9 cellular contexts compared by ENCODE assay signal in genomic region chrX:47628980-47629379, GRCh38. TPM values are rescaled to one million over a fixed set of nuclear protein-coding genes. Genes with fewer than 3 reads are reported as not detected.
DNase-seq lines count a peak whose midpoint lies in the region; ATAC-seq and TF ChIP-seq lines count a peak whose summit lies in the region.
"Had no signal": no experiment of that assay in that cellular context is flagged by ENCODE, and none has a peak within 500 bp of the region (broad histone marks: within the 10 kb centered on the region; RNA-seq: fewer than 3 reads in every experiment).

No MANE protein-coding gene starts in this region.

- H3K36me3 ChIP-seq in Caco-2 (ENCODE audit: control insufficient read depth, insufficient read depth, low read length) (no peaks in the 10 kb centered on the region), WERI-Rb-1 (no peaks in the 10 kb centered on the region), HAP-1 (replicated peaks) (peaks cover under 1% of the 10 kb centered on the region)

- H3K27ac Mint-ChIP-seq in Caco-2 (ENCODE audit: unreplicated experiment), result no peak overlapping the region
- H3K27ac Mint-ChIP-seq in T-helper 2 cell treated with Interferon-gamma antibody and Interleukin-4, amounts not matched to agents 5 μg/mL and 100 μg/mL, for 36 hours, result peak overlapping the region; percentile 81

- no peaks in the 10 kb centered on the region for H3K9me3 ChIP-seq in Caco-2
- no peaks in the 10 kb centered on the region for H3K9me3 ChIP-seq in WERI-Rb-1 (ENCODE audit: severe bottlenecking)
- H3K9me3 ChIP-seq in HAP-1, result no peaks in the 10 kb centered on the region

- H3K36me3 Mint-ChIP-seq in Caco-2 (ENCODE audit: insufficient read depth, unreplicated experiment), result peaks cover 10% of the 10 kb centered on the region
- H3K36me3 Mint-ChIP-seq in T-helper 2 cell treated with Interferon-gamma antibody and Interleukin-4, amounts not matched to agents 5 μg/mL and 100 μg/mL, for 36 hours (ENCODE audit: low read depth), result no peaks in the 10 kb centered on the region

- in situ Hi-C loops in GM13977 (cut with MboI; ENCODE audit: low pct_unique_long_range_greater_than_20kb, low sequenced_read_pairs, unreplicated experiment), result no loop called here
- in situ Hi-C loops in HAP-1 (cut with MboI; ENCODE audit: low sequenced_read_pairs), result no loop called here

- H3K4me3 ChIP-seq in Caco-2 (ENCODE audit: low read depth, low read length), result no peak overlapping the region
- no peak overlapping the region for H3K4me3 ChIP-seq in WERI-Rb-1 (ENCODE audit: low read depth, low read length)
- H3K4me3 ChIP-seq in HAP-1, result no peak overlapping the region

- BruUV-seq in Caco-2 (replicated peaks; lab: Mats Ljungman, UMichigan), result no TSS peak

- H3K27me3 ChIP-seq in Caco-2 (replicated peaks; ENCODE audit: control insufficient read depth, insufficient read depth, low read length), result no peaks in the 10 kb centered on the region
- H3K27me3 ChIP-seq in WERI-Rb-1 (ENCODE audit: insufficient read depth, low read depth, severe bottlenecking), result peaks cover 28% of the 10 kb centered on the region
- no peaks in the 10 kb centered on the region for H3K27me3 ChIP-seq in HAP-1 (ENCODE audit: low read depth)

- peak in 1 of 2 experiments; percentile 19 for TF ChIP-seq CTCF in Caco-2 (IDR thresholded peaks at IDR 0.05; ENCODE audit: insufficient read depth in 1 of 2, low read depth in 1 of 2, low read length in 1 of 2, severe bottlenecking in 1 of 2, unreplicated experiment in 1 of 2)
- TF ChIP-seq CTCF in GM13977 (IDR thresholded peaks at IDR 0.05; ENCODE audit: extremely low read depth, insufficient read depth, missing control alignments), result peak; percentile 28
- no peak for TF ChIP-seq CTCF in WERI-Rb-1 (IDR thresholded peaks at IDR 0.05; ENCODE audit: low read depth, low read length)

- peak; percentile 61 to 62 for DNase-seq in Caco-2
- DNase-seq in GM13977 (ENCODE audit: low spot score), result no peak
- DNase-seq in T-helper 2 cell treated with Interferon-gamma antibody and Interleukin-4, amounts not matched to agents 5 μg/mL and 100 μg/mL, for 36 hours (ENCODE audit: low spot score), result no peak
- no peak for DNase-seq in left lobe of liver (ENCODE audit: low spot score)
- no peak for DNase-seq in WERI-Rb-1
- DNase-seq in HAP-1 (ENCODE audit: low spot score in 2 of 2), result no peak
- no peak for DNase-seq in EL
- DNase-seq: head of caudate nucleus, NCI-H1436 treated with DMSO at 0.1 percent for 48 hours had no signal

- H3K27ac ChIP-seq in WERI-Rb-1, result no peak overlapping the region

- no peaks in the 10 kb centered on the region for H3K4me1 Mint-ChIP-seq in Caco-2 (ENCODE audit: low read depth, unreplicated experiment)
- H3K4me1 Mint-ChIP-seq in T-helper 2 cell treated with Interferon-gamma antibody and Interleukin-4, amounts not matched to agents 5 μg/mL and 100 μg/mL, for 36 hours (ENCODE audit: low read depth), result peaks cover 17% of the 10 kb centered on the region

- intact Hi-C loops in Caco-2 (cut with micrococcal nuclease; ENCODE audit: unreplicated experiment), result loop anchor here (1.0 kb wide), 2 partner anchors 68 to 88 kb away; partner anchors contain the start of gene ARAF

- no peak overlapping the region for H3K4me3 Mint-ChIP-seq in Caco-2 (ENCODE audit: unreplicated experiment)
- peak overlapping the region; percentile 81 for H3K4me3 Mint-ChIP-seq in T-helper 2 cell treated with Interferon-gamma antibody and Interleukin-4, amounts not matched to agents 5 μg/mL and 100 μg/mL, for 36 hours

- H3K4me1 ChIP-seq in Caco-2, result no peaks in the 10 kb centered on the region
- H3K4me1 ChIP-seq in HAP-1, result no peaks in the 10 kb centered on the region

- POLR2A ChIA-PET in Caco-2 (lab: Charles Lee), result no interaction called here

- CTCF ChIA-PET in Caco-2 (lab: Charles Lee), result interaction anchor here (0.5 kb wide), 1 partner anchor 910 kb away, joined by 8 read pairs; the partner anchor contains the start of gene TBC1D25

- no peaks in the 10 kb centered on the region for H3K9me3 Mint-ChIP-seq in Caco-2 (ENCODE audit: unreplicated experiment)
- H3K9me3 Mint-ChIP-seq in T-helper 2 cell treated with Interferon-gamma antibody and Interleukin-4, amounts not matched to agents 5 μg/mL and 100 μg/mL, for 36 hours, result no peaks in the 10 kb centered on the region

- ATAC-seq in left lobe of liver, result peak; percentile 52

- no peaks in the 10 kb centered on the region for H3K27me3 Mint-ChIP-seq in Caco-2 (ENCODE audit: insufficient read depth, unreplicated experiment)
- peaks cover 2% of the 10 kb centered on the region for H3K27me3 Mint-ChIP-seq in T-helper 2 cell treated with Interferon-gamma antibody and Interleukin-4, amounts not matched to agents 5 μg/mL and 100 μg/mL, for 36 hours (ENCODE audit: low read depth)

RNA-seq across cellular contexts. Expression of gene CFP, which starts 0.8 kb away (rescaled TPM):
- total RNA-seq in Caco-2 (2022), result 0.34 and 0.88 TPM in 2 replicates
- total RNA-seq in left lobe of liver, result 13.8 TPM

RNA-seq across cellular contexts. Expression of gene SYN1, which starts 9.3 kb away (rescaled TPM):
- total RNA-seq in Caco-2 (2022), result not detected in 2 replicates
- 0.15 TPM for total RNA-seq in left lobe of liver

RNA-seq across cellular contexts. Expression of gene ELK1, which starts 21.4 kb away (rescaled TPM):
- total RNA-seq in Caco-2 (2022) (28.9 and 29.3 TPM in 2 replicates), left lobe of liver (18.1 TPM)

RNA-seq across cellular contexts. Expression of gene UXT, which starts 30.0 kb away (rescaled TPM):
- 116 and 120 TPM in 2 replicates for total RNA-seq in Caco-2 (2022)
- 39.7 TPM for total RNA-seq in left lobe of liver

RNA-seq across cellular contexts. Expression of gene TIMP1, which starts 46.7 kb away (rescaled TPM):
- total RNA-seq in Caco-2 (2022) (3.9 and 5.0 TPM in 2 replicates), left lobe of liver (102 TPM)

Comparison
In these comparisons a context has a peak if more than half of its experiments do, and no peak if none do; other contexts are left out.
1. DNase-seq: peak in Caco-2 (2 of 2); none in GM13977 (single experiment), T-helper 2 cell treated with Interferon-gamma antibody and Interleukin-4, amounts not matched to agents 5 μg/mL and 100 μg/mL, for 36 hours (single experiment), left lobe of liver (single experiment), WERI-Rb-1 (single experiment), HAP-1 (0 of 2) and EL (single experiment).